Comparison of ENCODE assay signal across 1 cellular context in the genomic region with DNA sequence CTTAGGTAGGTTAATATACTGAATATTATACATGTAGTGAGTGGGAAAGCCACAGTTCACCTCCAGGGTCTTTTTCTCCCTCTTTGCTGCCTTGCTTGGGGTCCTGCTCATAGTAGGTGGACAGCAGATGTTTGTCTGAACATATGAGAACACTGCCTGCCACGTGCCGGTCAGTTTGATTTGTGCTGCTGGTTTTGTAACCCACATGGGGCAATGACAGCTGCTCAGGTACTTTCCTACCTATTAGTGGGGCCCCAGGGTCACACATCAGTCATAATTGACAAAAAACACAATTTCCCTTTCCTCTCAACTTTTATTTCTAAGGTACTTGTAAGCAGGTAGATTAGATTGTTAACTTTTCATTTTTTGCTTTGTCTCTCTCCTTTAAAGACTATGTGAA.
A peak's percentile ranks its signal among the peaks of the same experiment; 100 is the strongest.
TF ChIP-seq lines count a peak whose summit lies in the region.

No MANE protein-coding gene starts in this region.

TF ChIP-seq in GM12878, 131 proteins besides CTCF, POLR2A, EP300 and RAD21:
- TF ChIP-seq RB1 (IDR thresholded peaks at IDR 0.05; ENCODE audit: borderline replicate concordance) (no peak), LARP7 (IDR thresholded peaks at IDR 0.05) (no peak), RAD51 (IDR thresholded peaks at IDR 0.05) (peak; percentile 52; the same call in 1 of the 2 replicates), BRCA1 (IDR thresholded peaks at IDR 0.05; ENCODE audit: low read depth, low read length) (no peak), SRF (IDR thresholded peaks at IDR 0.05; ENCODE audit: low read depth in 2 of 2, low read length in 2 of 2) (no peak), RCOR1 (conservative IDR thresholded peaks at IDR 0.05; ENCODE audit: low read depth, low read length) (no peak), MEF2B (IDR thresholded peaks at IDR 0.05; ENCODE audit: partially characterized antibody, poor library complexity, severe bottlenecking) (peak; percentile 64), MTA3 (IDR thresholded peaks at IDR 0.05; ENCODE audit: borderline replicate concordance, low read length) (no peak), E2F8 (IDR thresholded peaks at IDR 0.05; ENCODE audit: low read depth, partially characterized antibody) (no peak), BHLHE40 (IDR thresholded peaks at IDR 0.05; ENCODE audit: borderline replicate concordance in 1 of 2, low read depth in 2 of 2, low read length in 1 of 2) (peak; percentile 81 to 92), NR2F1 (conservative IDR thresholded peaks at IDR 0.05) (peak; percentile 80), ZNF592 (IDR thresholded peaks at IDR 0.05) (0 out of 2 replicates have a peak, but pooled peaks have one; percentile 7), ZNF24 (IDR thresholded peaks at IDR 0.05) (no peak), CEBPB (IDR thresholded peaks at IDR 0.05; ENCODE audit: borderline replicate concordance in 1 of 2, low read depth in 2 of 2, low read length in 2 of 2) (no peak), SREBF1 (IDR thresholded peaks at IDR 0.05; ENCODE audit: low read length) (no peak), CREM (IDR thresholded peaks at IDR 0.05; ENCODE audit: low read depth) (0 out of 2 replicates have a peak, but pooled peaks have one; percentile 15), IRF5 (IDR thresholded peaks at IDR 0.05; ENCODE audit: borderline replicate concordance) (no peak), PAX8 (IDR thresholded peaks at IDR 0.05) (no peak), TCF3 (IDR thresholded peaks at IDR 0.05; ENCODE audit: borderline replicate concordance, insufficient read depth, low read depth, low read length) (no peak), BMI1 (IDR thresholded peaks at IDR 0.05; ENCODE audit: borderline replicate concordance) (no peak), GABPA (IDR thresholded peaks at IDR 0.05; ENCODE audit: low read depth) (no peak), IKZF2 (IDR thresholded peaks at IDR 0.05) (no peak; a peak in 1 of 4 replicates), RBBP5 (conservative IDR thresholded peaks at IDR 0.05) (no peak), KAT2A (conservative IDR thresholded peaks at IDR 0.05; ENCODE audit: control insufficient read depth, low read depth, low read length) (no peak), DPF2 (IDR thresholded peaks at IDR 0.05) (peak; percentile 85), RELA (IDR thresholded peaks at IDR 0.05; ENCODE audit: borderline replicate concordance, partially characterized antibody) (no peak), MEF2A (IDR thresholded peaks at IDR 0.05; ENCODE audit: insufficient read depth, low read depth, low read length) (no peak), TCF12 (IDR thresholded peaks at IDR 0.05; ENCODE audit: low read depth, low read length) (0 out of 2 replicates have a peak, but pooled peaks have one; percentile 23), BCL11A (IDR thresholded peaks at IDR 0.05; ENCODE audit: low read depth, low read length) (peak; percentile 59), NBN (IDR thresholded peaks at IDR 0.05) (0 out of 2 replicates have a peak, but pooled peaks have one; percentile 39), BACH1 (IDR thresholded peaks at IDR 0.05; ENCODE audit: borderline replicate concordance) (no peak), FOXM1 (IDR thresholded peaks at IDR 0.05; ENCODE audit: low read depth, low read length) (no peak), MTA2 (IDR thresholded peaks at IDR 0.05; ENCODE audit: low read depth) (peak; percentile 79), KLF5 (IDR thresholded peaks at IDR 0.05; ENCODE audit: partially characterized antibody) (no peak)
- TF ChIP-seq, protein P1, sequence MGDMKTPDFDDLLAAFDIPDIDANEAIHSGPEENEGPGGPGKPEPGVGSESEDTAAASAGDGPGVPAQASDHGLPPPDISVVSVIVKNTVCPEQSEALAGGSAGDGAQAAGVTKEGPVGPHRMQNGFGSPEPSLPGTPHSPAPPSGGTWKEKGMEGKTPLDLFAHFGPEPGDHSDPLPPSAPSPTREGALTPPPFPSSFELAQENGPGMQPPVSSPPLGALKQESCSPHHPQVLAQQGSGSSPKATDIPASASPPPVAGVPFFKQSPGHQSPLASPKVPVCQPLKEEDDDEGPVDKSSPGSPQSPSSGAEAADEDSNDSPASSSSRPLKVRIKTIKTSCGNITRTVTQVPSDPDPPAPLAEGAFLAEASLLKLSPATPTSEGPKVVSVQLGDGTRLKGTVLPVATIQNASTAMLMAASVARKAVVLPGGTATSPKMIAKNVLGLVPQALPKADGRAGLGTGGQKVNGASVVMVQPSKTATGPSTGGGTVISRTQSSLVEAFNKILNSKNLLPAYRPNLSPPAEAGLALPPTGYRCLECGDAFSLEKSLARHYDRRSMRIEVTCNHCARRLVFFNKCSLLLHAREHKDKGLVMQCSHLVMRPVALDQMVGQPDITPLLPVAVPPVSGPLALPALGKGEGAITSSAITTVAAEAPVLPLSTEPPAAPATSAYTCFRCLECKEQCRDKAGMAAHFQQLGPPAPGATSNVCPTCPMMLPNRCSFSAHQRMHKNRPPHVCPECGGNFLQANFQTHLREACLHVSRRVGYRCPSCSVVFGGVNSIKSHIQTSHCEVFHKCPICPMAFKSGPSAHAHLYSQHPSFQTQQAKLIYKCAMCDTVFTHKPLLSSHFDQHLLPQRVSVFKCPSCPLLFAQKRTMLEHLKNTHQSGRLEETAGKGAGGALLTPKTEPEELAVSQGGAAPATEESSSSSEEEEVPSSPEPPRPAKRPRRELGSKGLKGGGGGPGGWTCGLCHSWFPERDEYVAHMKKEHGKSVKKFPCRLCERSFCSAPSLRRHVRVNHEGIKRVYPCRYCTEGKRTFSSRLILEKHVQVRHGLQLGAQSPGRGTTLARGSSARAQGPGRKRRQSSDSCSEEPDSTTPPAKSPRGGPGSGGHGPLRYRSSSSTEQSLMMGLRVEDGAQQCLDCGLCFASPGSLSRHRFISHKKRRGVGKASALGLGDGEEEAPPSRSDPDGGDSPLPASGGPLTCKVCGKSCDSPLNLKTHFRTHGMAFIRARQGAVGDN (IDR thresholded peaks at IDR 0.05), result peak; percentile 95
- TF ChIP-seq, protein P2, sequence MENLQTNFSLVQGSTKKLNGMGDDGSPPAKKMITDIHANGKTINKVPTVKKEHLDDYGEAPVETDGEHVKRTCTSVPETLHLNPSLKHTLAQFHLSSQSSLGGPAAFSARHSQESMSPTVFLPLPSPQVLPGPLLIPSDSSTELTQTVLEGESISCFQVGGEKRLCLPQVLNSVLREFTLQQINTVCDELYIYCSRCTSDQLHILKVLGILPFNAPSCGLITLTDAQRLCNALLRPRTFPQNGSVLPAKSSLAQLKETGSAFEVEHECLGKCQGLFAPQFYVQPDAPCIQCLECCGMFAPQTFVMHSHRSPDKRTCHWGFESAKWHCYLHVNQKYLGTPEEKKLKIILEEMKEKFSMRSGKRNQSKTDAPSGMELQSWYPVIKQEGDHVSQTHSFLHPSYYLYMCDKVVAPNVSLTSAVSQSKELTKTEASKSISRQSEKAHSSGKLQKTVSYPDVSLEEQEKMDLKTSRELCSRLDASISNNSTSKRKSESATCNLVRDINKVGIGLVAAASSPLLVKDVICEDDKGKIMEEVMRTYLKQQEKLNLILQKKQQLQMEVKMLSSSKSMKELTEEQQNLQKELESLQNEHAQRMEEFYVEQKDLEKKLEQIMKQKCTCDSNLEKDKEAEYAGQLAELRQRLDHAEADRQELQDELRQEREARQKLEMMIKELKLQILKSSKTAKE (IDR thresholded peaks at IDR 0.05; ENCODE audit: low read depth, poor library complexity, severe bottlenecking), result peak; percentile 30
- TF ChIP-seq, protein P3, sequence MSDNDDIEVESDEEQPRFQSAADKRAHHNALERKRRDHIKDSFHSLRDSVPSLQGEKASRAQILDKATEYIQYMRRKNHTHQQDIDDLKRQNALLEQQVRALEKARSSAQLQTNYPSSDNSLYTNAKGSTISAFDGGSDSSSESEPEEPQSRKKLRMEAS (IDR thresholded peaks at IDR 0.05; ENCODE audit: low read depth, low read length), result peak; percentile 50; the same call in 1 of the 2 replicates
- TF ChIP-seq, protein P4, sequence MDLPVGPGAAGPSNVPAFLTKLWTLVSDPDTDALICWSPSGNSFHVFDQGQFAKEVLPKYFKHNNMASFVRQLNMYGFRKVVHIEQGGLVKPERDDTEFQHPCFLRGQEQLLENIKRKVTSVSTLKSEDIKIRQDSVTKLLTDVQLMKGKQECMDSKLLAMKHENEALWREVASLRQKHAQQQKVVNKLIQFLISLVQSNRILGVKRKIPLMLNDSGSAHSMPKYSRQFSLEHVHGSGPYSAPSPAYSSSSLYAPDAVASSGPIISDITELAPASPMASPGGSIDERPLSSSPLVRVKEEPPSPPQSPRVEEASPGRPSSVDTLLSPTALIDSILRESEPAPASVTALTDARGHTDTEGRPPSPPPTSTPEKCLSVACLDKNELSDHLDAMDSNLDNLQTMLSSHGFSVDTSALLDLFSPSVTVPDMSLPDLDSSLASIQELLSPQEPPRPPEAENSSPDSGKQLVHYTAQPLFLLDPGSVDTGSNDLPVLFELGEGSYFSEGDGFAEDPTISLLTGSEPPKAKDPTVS (IDR thresholded peaks at IDR 0.05; ENCODE audit: low read depth, low read length), result no peak
- TF ChIP-seq, protein P5, sequence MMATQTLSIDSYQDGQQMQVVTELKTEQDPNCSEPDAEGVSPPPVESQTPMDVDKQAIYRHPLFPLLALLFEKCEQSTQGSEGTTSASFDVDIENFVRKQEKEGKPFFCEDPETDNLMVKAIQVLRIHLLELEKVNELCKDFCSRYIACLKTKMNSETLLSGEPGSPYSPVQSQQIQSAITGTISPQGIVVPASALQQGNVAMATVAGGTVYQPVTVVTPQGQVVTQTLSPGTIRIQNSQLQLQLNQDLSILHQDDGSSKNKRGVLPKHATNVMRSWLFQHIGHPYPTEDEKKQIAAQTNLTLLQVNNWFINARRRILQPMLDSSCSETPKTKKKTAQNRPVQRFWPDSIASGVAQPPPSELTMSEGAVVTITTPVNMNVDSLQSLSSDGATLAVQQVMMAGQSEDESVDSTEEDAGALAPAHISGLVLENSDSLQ (IDR thresholded peaks at IDR 0.05), result peak; percentile 64
- TF ChIP-seq, protein P6, sequence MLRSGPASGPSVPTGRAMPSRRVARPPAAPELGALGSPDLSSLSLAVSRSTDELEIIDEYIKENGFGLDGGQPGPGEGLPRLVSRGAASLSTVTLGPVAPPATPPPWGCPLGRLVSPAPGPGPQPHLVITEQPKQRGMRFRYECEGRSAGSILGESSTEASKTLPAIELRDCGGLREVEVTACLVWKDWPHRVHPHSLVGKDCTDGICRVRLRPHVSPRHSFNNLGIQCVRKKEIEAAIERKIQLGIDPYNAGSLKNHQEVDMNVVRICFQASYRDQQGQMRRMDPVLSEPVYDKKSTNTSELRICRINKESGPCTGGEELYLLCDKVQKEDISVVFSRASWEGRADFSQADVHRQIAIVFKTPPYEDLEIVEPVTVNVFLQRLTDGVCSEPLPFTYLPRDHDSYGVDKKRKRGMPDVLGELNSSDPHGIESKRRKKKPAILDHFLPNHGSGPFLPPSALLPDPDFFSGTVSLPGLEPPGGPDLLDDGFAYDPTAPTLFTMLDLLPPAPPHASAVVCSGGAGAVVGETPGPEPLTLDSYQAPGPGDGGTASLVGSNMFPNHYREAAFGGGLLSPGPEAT (IDR thresholded peaks at IDR 0.05; ENCODE audit: low read depth), result peak; percentile 90
